Comparison of ENCODE assay signal across 24 cellular contexts in genomic region chr1:230313453-230314141, GRCh38.
"Had no signal": no experiment of that assay in that cellular context is flagged by ENCODE, and none has a peak within 500 bp of the region (broad histone marks: within the 10 kb centered on the region; RNA-seq: fewer than 3 reads in every experiment).

No MANE protein-coding gene starts in this region.

- H3K27ac ChIP-seq: epithelial cell of prostate, esophagus muscularis mucosa, gastroesophageal sphincter, neural progenitor cell, pancreas, psoas muscle, right lobe of liver had no signal

- H3K4me1 ChIP-seq: gastroesophageal sphincter, neural progenitor cell, pancreas had no signal

- H3K4me3 Mint-ChIP-seq: immature natural killer cell; natural killer cell treated with Interleukin-12 subunit alpha and Interleukin-12 subunit beta and Interleukin-15 and Interleukin-18, amount 100 ng/mL, for 72 hours; neural progenitor cell; stimulated activated naive B cell treated with anti-CD40 and anti-IgM and Interleukin-4, amounts not matched to agents 10 μg/mL and 1 μg/mL and 100 μg/mL, for 72 hours; stimulated activated naive CD8-positive, alpha-beta T cell treated with anti-CD3 and anti-CD28 coated beads, Interleukin-15, amount 100 ng/mL, for 72 hours; type B pancreatic cell had no signal

- H3K36me3 Mint-ChIP-seq: immature natural killer cell; natural killer cell treated with Interleukin-12 subunit alpha and Interleukin-12 subunit beta and Interleukin-15 and Interleukin-18, amount 100 ng/mL, for 72 hours; neural progenitor cell; stimulated activated naive B cell treated with anti-CD40 and anti-IgM and Interleukin-4, amounts not matched to agents 10 μg/mL and 1 μg/mL and 100 μg/mL, for 72 hours; type B pancreatic cell had no signal

- H3K9me3 ChIP-seq: esophagus muscularis mucosa, gastroesophageal sphincter, pancreas, psoas muscle, right lobe of liver had no signal

- H3K27me3 ChIP-seq: neural progenitor cell, pancreas, right lobe of liver had no signal

- H3K4me2 ChIP-seq: neural progenitor cell had no signal

- H3K9ac ChIP-seq: neural progenitor cell had no signal

- H2AFZ ChIP-seq: neural progenitor cell had no signal

- H3K9me3 Mint-ChIP-seq: immature natural killer cell; natural killer cell treated with Interleukin-12 subunit alpha and Interleukin-12 subunit beta and Interleukin-15 and Interleukin-18, amount 100 ng/mL, for 72 hours; neural progenitor cell; stimulated activated naive B cell treated with anti-CD40 and anti-IgM and Interleukin-4, amounts not matched to agents 10 μg/mL and 1 μg/mL and 100 μg/mL, for 72 hours; stimulated activated naive CD8-positive, alpha-beta T cell treated with anti-CD3 and anti-CD28 coated beads, Interleukin-15, amount 100 ng/mL, for 72 hours; type B pancreatic cell had no signal

- H3K36me3 ChIP-seq: esophagus muscularis mucosa, gastroesophageal sphincter, neural progenitor cell, pancreas, right lobe of liver had no signal

- ATAC-seq: gastroesophageal sphincter; left colon; left ventricle myocardium superior; natural killer cell treated with Interleukin-12 subunit alpha and Interleukin-12 subunit beta and Interleukin-15 and Interleukin-18, amount 100 ng/mL, for 72 hours; pancreas; psoas muscle; right lobe of liver; stimulated activated naive B cell treated with anti-CD40 and anti-IgM and Interleukin-4, amounts not matched to agents 10 μg/mL and 1 μg/mL and 100 μg/mL, for 72 hours; stimulated activated naive CD8-positive, alpha-beta T cell treated with anti-CD3 and anti-CD28 coated beads, Interleukin-15, amount 100 ng/mL, for 72 hours had no signal

- DNase-seq: cortex of kidney; effector memory CD4-positive, alpha-beta T cell; glutamatergic neuron; immature natural killer cell; left colon; left ventricle myocardium superior; mesenchymal stem cell; midbrain; occipital lobe; pancreas; psoas muscle; retina; stimulated activated CD4-positive, alpha-beta T cell treated with anti-CD3 and anti-CD28 coated beads, Interleukin-2, amount 100 ng/mL, for 24 hours; stimulated activated CD4-positive, alpha-beta T cell treated with anti-CD3 and anti-CD28 coated beads, Interleukin-4, amount 100 ng/mL, for 4 hours; stimulated activated naive B cell treated with anti-CD40 and anti-IgM and Interleukin-4, amounts not matched to agents 10 μg/mL and 1 μg/mL and 100 μg/mL, for 72 hours; stimulated activated naive CD8-positive, alpha-beta T cell treated with anti-CD3 and anti-CD28 coated beads, Interleukin-15, amount 100 ng/mL, for 72 hours had no signal

- H3K27ac Mint-ChIP-seq: immature natural killer cell; natural killer cell treated with Interleukin-12 subunit alpha and Interleukin-12 subunit beta and Interleukin-15 and Interleukin-18, amount 100 ng/mL, for 72 hours; stimulated activated naive B cell treated with anti-CD40 and anti-IgM and Interleukin-4, amounts not matched to agents 10 μg/mL and 1 μg/mL and 100 μg/mL, for 72 hours; stimulated activated naive CD8-positive, alpha-beta T cell treated with anti-CD3 and anti-CD28 coated beads, Interleukin-15, amount 100 ng/mL, for 72 hours; type B pancreatic cell had no signal

- H3K4me3 ChIP-seq: esophagus muscularis mucosa, gastroesophageal sphincter, lung, neural progenitor cell, pancreas, psoas muscle, right lobe of liver had no signal
